In the genomic region with DNA sequence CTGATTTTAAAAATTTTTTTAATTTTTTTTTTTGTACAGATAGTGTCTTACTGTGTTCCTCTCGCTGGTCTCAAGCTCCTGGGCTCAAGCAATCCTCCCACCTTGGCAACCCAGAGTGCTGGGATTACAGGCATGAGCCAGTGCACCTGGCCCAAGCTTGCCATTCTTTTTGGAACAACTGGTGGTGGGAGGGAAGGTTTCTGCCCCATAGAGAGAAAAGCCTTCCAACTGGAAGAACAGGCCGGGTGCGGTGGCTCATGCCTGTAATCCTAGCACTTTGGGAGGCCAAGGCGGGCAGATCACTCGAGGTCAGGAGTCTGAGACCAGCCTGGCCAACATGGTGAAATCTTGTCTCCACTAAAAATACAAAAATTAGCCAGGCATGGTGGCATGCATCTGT, we compare ENCODE assay signal across 6 cellular contexts. TPM values are rescaled to one million over a fixed set of nuclear protein-coding genes. Genes with fewer than 3 reads are reported as not detected.
A peak's percentile ranks its signal among the peaks of the same experiment; 100 is the strongest.
DNase-seq lines count a peak whose midpoint lies in the region; ATAC-seq and TF ChIP-seq lines count a peak whose summit lies in the region.
"Not testable (repeated sequence)": the region's sequence is repeated elsewhere in the genome, so short reads cannot be mapped to it uniquely, and the experiment has no call there.
"Had no signal": no experiment of that assay in that cellular context is flagged by ENCODE, and none has a peak within 500 bp of the region (broad histone marks: within the 10 kb centered on the region; RNA-seq: fewer than 3 reads in every experiment).

No MANE protein-coding gene starts in this region.

- not testable (repeated sequence) for DNase-seq in Panc1 (ENCODE audit: low read depth, low spot score)
- peak in 1 of 2 donors; percentile 80 for DNase-seq in gastrocnemius medialis

- CTCF ChIA-PET in Panc1 (lab: Charles Lee): interaction anchor here (0.7 to 1.4 kb wide), 4 partner anchors 17 to 30 kb away, joined by 3 to 10 read pairs (median 4); partner anchors contain the start of genes DMPK and SIX5

- POLR2A ChIA-PET in Panc1 (lab: Charles Lee): not testable (repeated sequence)

- intact Hi-C loops in Panc1 (cut with micrococcal nuclease; ENCODE audit: unreplicated experiment): not testable (repeated sequence)
- intact Hi-C loops in gastrocnemius medialis (cut with DNase I; ENCODE audit: low total_unique reads): loop anchor here (1.0 to 5.0 kb wide), 2 partner anchors 29 to 82 kb away; no protein-coding TSS in a partner anchor

- H3K4me3 ChIP-seq in Panc1 (ENCODE audit: low read depth in 2 of 2, low read length in 2 of 2); gastrocnemius medialis: not testable (repeated sequence)

- TF ChIP-seq POLR2A in gastrocnemius medialis (IDR thresholded peaks at IDR 0.05): not testable (repeated sequence)

- H3K27ac ChIP-seq in C4-2B: peak overlapping the region; percentile 10; the same call in 1 of the 2 replicates
- H3K27ac ChIP-seq in Panc1 (ENCODE audit: low read length): not testable (repeated sequence)
- peak overlapping the region; percentile 64 to 76 (median 70) for H3K27ac ChIP-seq in gastrocnemius medialis

- not testable (repeated sequence) for H3K27me3 ChIP-seq in Panc1 (ENCODE audit: control insufficient read depth, insufficient read depth, low read length); gastrocnemius medialis

- peak; percentile 35; the same call in 1 of the 2 replicates for ATAC-seq in Panc1
- peak; percentile 76 for ATAC-seq in esophagus mucosa
- peak; percentile 50 to 74 for ATAC-seq in gastrocnemius medialis

- not testable (repeated sequence) for TF ChIP-seq CTCF in C4-2B (conservative IDR thresholded peaks at IDR 0.05); Panc1 (IDR thresholded peaks at IDR 0.05); gastrocnemius medialis (IDR thresholded peaks at IDR 0.05 in 4 of 5, conservative IDR thresholded peaks at IDR 0.05 in 1 of 5)

- not testable (repeated sequence) for BruUV-seq in Panc1 (replicated peaks; lab: Mats Ljungman, UMichigan)

- in situ Hi-C loops in Panc1 (cut with HindIII; ENCODE audit: low pct_unique_long_range_greater_than_20kb, low sequenced_read_pairs); gastrocnemius medialis (cut with MboI; ENCODE audit: low sequenced_read_pairs in 4 of 4): not testable (repeated sequence)

- not testable (repeated sequence) for H3K4me1 ChIP-seq in Panc1 (ENCODE audit: control insufficient read depth, insufficient read depth, low read length)
- peaks cover 10 to 17% of the 10 kb centered on the region in 2 donors for H3K4me1 ChIP-seq in gastrocnemius medialis

- H3K36me3 ChIP-seq in Panc1 (ENCODE audit: control insufficient read depth, insufficient read depth, low read length); gastrocnemius medialis: not testable (repeated sequence)

- not testable (repeated sequence) for H3K9me3 ChIP-seq in Panc1 (ENCODE audit: control insufficient read depth, insufficient read depth, low read depth, low read length); gastrocnemius medialis

RNA-seq across cellular contexts. Expression of gene DMWD, which starts 6.9 kb away (rescaled TPM):
- 64.6 TPM for total RNA-seq in Panc1 (2021; ENCODE audit: unreplicated experiment)
- 40.8 TPM for polyA plus RNA-seq in Panc1 (2012; ENCODE audit: insufficient read length)
- total RNA-seq in esophagus mucosa: 17.4 TPM
- total RNA-seq in gastrocnemius medialis: 100 to 1,000 TPM in 1 of 4 donors, 10 to 100 TPM in 3; 38.6 to 111 (median 56.4) TPM

RNA-seq across cellular contexts. Expression of gene RSPH6A, which starts 15.6 kb away (rescaled TPM):
- total RNA-seq in Panc1 (2021; ENCODE audit: unreplicated experiment) (not detected), esophagus mucosa (0.12 TPM), gastrocnemius medialis (not detected)
- not detected for polyA plus RNA-seq in Panc1 (2012; ENCODE audit: insufficient read length)
- total RNA-seq: left ventricle myocardium inferior had no signal
- polyA plus RNA-seq: naive thymus-derived CD8-positive, alpha-beta T cell had no signal

RNA-seq across cellular contexts. Expression of gene DMPK, which starts 17.2 kb away (rescaled TPM):
- 119 TPM for total RNA-seq in Panc1 (2021; ENCODE audit: unreplicated experiment)
- polyA plus RNA-seq in Panc1 (2012; ENCODE audit: insufficient read length): 151 TPM
- total RNA-seq in esophagus mucosa: 15.5 TPM
- 100 to 1,000 TPM in 2 of 4 donors, 10 to 100 TPM in 2; 93.0 to 196 (median 116) TPM for total RNA-seq in gastrocnemius medialis

RNA-seq across cellular contexts. Expression of gene SIX5, which starts 30.5 kb away (rescaled TPM):
- total RNA-seq in Panc1 (2021; ENCODE audit: unreplicated experiment) (38.7 TPM), esophagus mucosa (8.8 TPM), gastrocnemius medialis (10 to 100 TPM in 2 of 4 donors, 1 to 10 TPM in 2; 8.2 to 12.2 (median 10.1) TPM)
- polyA plus RNA-seq in Panc1 (2012; ENCODE audit: insufficient read length): 55.2 TPM
